9 cellular contexts compared by ENCODE assay signal in genomic region chr5:91468643-91469422, GRCh38.
A peak's percentile ranks its signal among the peaks of the same experiment; 100 is the strongest.
DNase-seq lines count a peak whose midpoint lies in the region; ATAC-seq and TF ChIP-seq lines count a peak whose summit lies in the region.
"Had no signal": no experiment of that assay in that cellular context is flagged by ENCODE, and none has a peak within 500 bp of the region (broad histone marks: within the 10 kb centered on the region; RNA-seq: fewer than 3 reads in every experiment).

No MANE protein-coding gene starts in this region.

- peak; percentile 42 for ATAC-seq in activated naive CD8-positive, alpha-beta T cell treated with anti-CD3 and anti-CD28 coated beads, Interleukin-2, amount 10 ng/mL, durations not matched to agents 7 days and 5 days (ENCODE audit: low read depth)
- ATAC-seq in HG02938 (IDR thresholded peaks at IDR 0.05; ENCODE audit: unreplicated experiment) (no peak), GM18868 (IDR thresholded peaks at IDR 0.05; ENCODE audit: unreplicated experiment) (no peak)

- H3K9me3 Mint-ChIP-seq in activated naive CD8-positive, alpha-beta T cell treated with anti-CD3 and anti-CD28 coated beads, Interleukin-2, amount 10 ng/mL, durations not matched to agents 7 days and 5 days, result peaks cover 2% of the 10 kb centered on the region
- peaks cover 4% of the 10 kb centered on the region for H3K9me3 Mint-ChIP-seq in activated naive CD8-positive, alpha-beta T cell treated with anti-CD3 and anti-CD28 coated beads for 36 hours
- no peaks in the 10 kb centered on the region for H3K9me3 Mint-ChIP-seq in glutamatergic neuron (ENCODE audit: unreplicated experiment)

- no peak for TF ChIP-seq POLR2A in transverse colon (IDR thresholded peaks at IDR 0.05)

- intact Hi-C loops in transverse colon (cut with DNase I; ENCODE audit: low total_unique reads), result no loop called here

- H3K27me3 Mint-ChIP-seq in activated naive CD8-positive, alpha-beta T cell treated with anti-CD3 and anti-CD28 coated beads, Interleukin-2, amount 10 ng/mL, durations not matched to agents 7 days and 5 days, result no peaks in the 10 kb centered on the region
- no peaks in the 10 kb centered on the region for H3K27me3 Mint-ChIP-seq in activated naive CD8-positive, alpha-beta T cell treated with anti-CD3 and anti-CD28 coated beads for 36 hours
- no peaks in the 10 kb centered on the region for H3K27me3 Mint-ChIP-seq in glutamatergic neuron (ENCODE audit: unreplicated experiment)

- H3K27me3 ChIP-seq in transverse colon, result no peaks in the 10 kb centered on the region

- no peak for DNase-seq in activated naive CD8-positive, alpha-beta T cell treated with anti-CD3 and anti-CD28 coated beads, Interleukin-2, amount 10 ng/mL, durations not matched to agents 7 days and 5 days
- no peak for DNase-seq in activated naive CD8-positive, alpha-beta T cell treated with anti-CD3 and anti-CD28 coated beads for 36 hours
- DNase-seq in amniotic epithelial cell (ENCODE audit: low read depth), result peak; percentile 9
- peak; percentile 53 for DNase-seq in inferior parietal cortex (ENCODE audit: extremely low spot score)
- DNase-seq in transverse colon, result no peak
- no peak for DNase-seq in glutamatergic neuron
- DNase-seq: NCI-H524 treated with DMSO at 0.1 percent for 48 hours had no signal

- in situ Hi-C loops in transverse colon (cut with MboI; ENCODE audit: low pct_ligation_motif_present in 1 of 4, low pct_unique_long_range_greater_than_20kb in 1 of 4, low sequenced_read_pairs in 3 of 4), result no loop called here

- no peak overlapping the region for H3K4me3 ChIP-seq in transverse colon

- TF ChIP-seq CTCF in transverse colon (IDR thresholded peaks at IDR 0.05) (no peak), glutamatergic neuron (IDR thresholded peaks at IDR 0.05; ENCODE audit: partially characterized antibody, unreplicated experiment) (no peak)

- no peak overlapping the region for H3K4me3 Mint-ChIP-seq in activated naive CD8-positive, alpha-beta T cell treated with anti-CD3 and anti-CD28 coated beads, Interleukin-2, amount 10 ng/mL, durations not matched to agents 7 days and 5 days
- no peak overlapping the region for H3K4me3 Mint-ChIP-seq in activated naive CD8-positive, alpha-beta T cell treated with anti-CD3 and anti-CD28 coated beads for 36 hours
- H3K4me3 Mint-ChIP-seq in glutamatergic neuron (ENCODE audit: unreplicated experiment), result no peak overlapping the region

- no peaks in the 10 kb centered on the region for H3K36me3 Mint-ChIP-seq in activated naive CD8-positive, alpha-beta T cell treated with anti-CD3 and anti-CD28 coated beads, Interleukin-2, amount 10 ng/mL, durations not matched to agents 7 days and 5 days
- no peaks in the 10 kb centered on the region for H3K36me3 Mint-ChIP-seq in activated naive CD8-positive, alpha-beta T cell treated with anti-CD3 and anti-CD28 coated beads for 36 hours
- no peaks in the 10 kb centered on the region for H3K36me3 Mint-ChIP-seq in glutamatergic neuron (ENCODE audit: unreplicated experiment)

- POLR2A ChIA-PET in activated naive CD8-positive, alpha-beta T cell treated with anti-CD3 and anti-CD28 coated beads, Interleukin-2, amount 10 ng/mL, durations not matched to agents 7 days and 5 days (lab: Charles Lee), result no interaction called here

- no peak for TF ChIP-seq EP300 in transverse colon (IDR thresholded peaks at IDR 0.05; ENCODE audit: low read depth)

- H3K27ac Mint-ChIP-seq in activated naive CD8-positive, alpha-beta T cell treated with anti-CD3 and anti-CD28 coated beads, Interleukin-2, amount 10 ng/mL, durations not matched to agents 7 days and 5 days, result no peak overlapping the region
- no peak overlapping the region for H3K27ac Mint-ChIP-seq in activated naive CD8-positive, alpha-beta T cell treated with anti-CD3 and anti-CD28 coated beads for 36 hours
- H3K27ac Mint-ChIP-seq in glutamatergic neuron (ENCODE audit: unreplicated experiment), result no peak overlapping the region

- no peaks in the 10 kb centered on the region for H3K9me3 ChIP-seq in transverse colon

- 68 to 72% methylated on average over 7 of the region's 7 CpGs for WGBS in transverse colon (ENCODE audit: low coverage in 1 of 2), 2 donors

- H3K36me3 ChIP-seq in transverse colon, result no peaks in the 10 kb centered on the region

- no peaks in the 10 kb centered on the region for H3K4me1 ChIP-seq in transverse colon

- peaks cover 9% of the 10 kb centered on the region for H3K4me1 Mint-ChIP-seq in activated naive CD8-positive, alpha-beta T cell treated with anti-CD3 and anti-CD28 coated beads, Interleukin-2, amount 10 ng/mL, durations not matched to agents 7 days and 5 days
- peaks cover 17% of the 10 kb centered on the region for H3K4me1 Mint-ChIP-seq in activated naive CD8-positive, alpha-beta T cell treated with anti-CD3 and anti-CD28 coated beads for 36 hours
- H3K4me1 Mint-ChIP-seq in glutamatergic neuron (ENCODE audit: low read depth, unreplicated experiment), result no peaks in the 10 kb centered on the region

- H3K27ac ChIP-seq in transverse colon, result peak overlapping the region in 3 of 4 donors; percentile 13 to 41 (median 40)

Comparison
In these comparisons a context has a peak if more than half of its experiments do, and no peak if none do; other contexts are left out.
1. DNase-seq: peak in amniotic epithelial cell (single experiment) and inferior parietal cortex (single experiment); none in activated naive CD8-positive, alpha-beta T cell treated with anti-CD3 and anti-CD28 coated beads, Interleukin-2, amount 10 ng/mL, durations not matched to agents 7 days and 5 days (single experiment), activated naive CD8-positive, alpha-beta T cell treated with anti-CD3 and anti-CD28 coated beads for 36 hours (single experiment), transverse colon (single experiment) and glutamatergic neuron (single experiment).